ENCODE assay signal across 29 cellular contexts in genomic region chr10:59962755-59963154, GRCh38.
"Had no signal": no experiment of that assay in that cellular context is flagged by ENCODE, and none has a peak within 500 bp of the region (broad histone marks: within the 10 kb centered on the region; RNA-seq: fewer than 3 reads in every experiment).

No MANE protein-coding gene starts in this region.

- H3K36me3 Mint-ChIP-seq: naive thymus-derived CD4-positive, alpha-beta T cell had no signal

- H3K4me3 Mint-ChIP-seq: naive thymus-derived CD4-positive, alpha-beta T cell; nephron had no signal

- FAIRE-seq: islet of Langerhans, small intestine had no signal

- H3K4me3 ChIP-seq: dorsolateral prefrontal cortex, gastrocnemius medialis, heart right ventricle, left lung, ovary, psoas muscle, right lobe of liver, stomach, testis, tibial nerve, upper lobe of right lung, uterus had no signal

- H3K27me3 ChIP-seq: dorsolateral prefrontal cortex, gastrocnemius medialis, heart right ventricle, left lung, ovary, right lobe of liver, stomach, testis, tibial nerve, uterus had no signal

- H3K4me1 Mint-ChIP-seq: naive thymus-derived CD4-positive, alpha-beta T cell had no signal

- H3K9me3 ChIP-seq: gastrocnemius medialis, heart right ventricle, left lung, ovary, psoas muscle, right lobe of liver, stomach, testis, tibial nerve, upper lobe of right lung, uterus had no signal

- H3K4me1 ChIP-seq: gastrocnemius medialis, left lung, psoas muscle, right lobe of liver, testis, tibial nerve, upper lobe of right lung, uterus had no signal

- H3K27ac Mint-ChIP-seq: naive thymus-derived CD4-positive, alpha-beta T cell; nephron had no signal

- H3K27ac ChIP-seq: dorsolateral prefrontal cortex, gastrocnemius medialis, heart right ventricle, left lung, ovary, psoas muscle, right lobe of liver, stomach, testis, tibial nerve, upper lobe of right lung, uterus had no signal

- DNase-seq: cerebellar nuclear complex; dorsolateral prefrontal cortex; effector CD4-positive, alpha-beta T cell; foreskin fibroblast; gastrocnemius medialis; heart right ventricle; hippocampal formation; left cardiac atrium; left lung; mesendoderm; midbrain; naive thymus-derived CD4-positive, alpha-beta T cell; occipital lobe; ovary; posterior cingulate gyrus; psoas muscle; right lobe of liver; small intestine; stimulated activated CD4-positive, alpha-beta T cell treated with anti-CD3 and anti-CD28 coated beads, Interleukin-15, amount 100 ng/mL, for 24 hours; stimulated activated CD4-positive, alpha-beta T cell treated with anti-CD3 and anti-CD28 coated beads, Interleukin-4, amount 100 ng/mL, for 1 hour; stimulated activated CD8-positive, alpha-beta memory T cell treated with anti-CD3 and anti-CD28 coated beads, Interleukin-4, amount 100 ng/mL, for 48 hours; stimulated activated naive CD4-positive, alpha-beta T cell treated with Interleukin-2 at 50 U/mL for 16 hours; stomach; testis; upper lobe of right lung; uterus had no signal

- H3K36me3 ChIP-seq: gastrocnemius medialis, heart right ventricle, left lung, ovary, right lobe of liver, stomach, tibial nerve, upper lobe of right lung, uterus had no signal

- ATAC-seq: gastrocnemius medialis; heart right ventricle; left cardiac atrium; left lung; naive thymus-derived CD4-positive, alpha-beta T cell; psoas muscle; right lobe of liver; upper lobe of right lung had no signal
